Comparison of ENCODE assay signal across 12 cellular contexts in the genomic region with DNA sequence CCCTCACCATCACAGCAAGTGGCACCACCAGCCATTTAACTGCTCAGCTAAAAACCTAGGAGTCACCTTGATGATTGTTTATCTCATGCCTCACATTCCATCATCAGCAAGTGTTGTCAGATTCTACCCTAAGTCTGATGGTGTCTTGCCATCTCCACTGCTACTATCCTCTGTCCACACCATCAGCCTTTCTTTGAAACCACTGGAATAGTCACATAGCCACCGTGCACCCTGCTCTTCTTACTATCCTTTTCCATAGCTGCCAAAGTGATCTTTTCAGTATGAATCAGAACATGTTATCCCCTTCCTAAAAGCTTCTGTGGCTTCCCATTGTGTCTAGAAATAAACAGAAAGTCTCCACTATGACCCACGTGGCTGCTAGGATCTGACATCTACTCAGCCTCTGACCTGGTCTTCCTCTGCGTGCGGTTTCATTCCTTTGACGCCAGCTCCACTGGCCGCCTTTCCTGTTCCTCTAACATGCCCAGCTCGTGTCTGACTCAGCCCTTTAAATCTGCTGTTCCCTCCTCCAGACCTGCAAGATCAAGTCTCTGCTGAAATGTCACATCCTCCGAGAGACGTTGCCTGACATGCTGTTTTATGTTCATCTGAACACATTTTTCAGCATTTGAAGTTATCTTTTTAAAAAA. TPM values are rescaled to one million over a fixed set of nuclear protein-coding genes. Genes with fewer than 3 reads are reported as not detected.
DNase-seq lines count a peak whose midpoint lies in the region; ATAC-seq and TF ChIP-seq lines count a peak whose summit lies in the region.
"Had no signal": no experiment of that assay in that cellular context is flagged by ENCODE, and none has a peak within 500 bp of the region (broad histone marks: within the 10 kb centered on the region; RNA-seq: fewer than 3 reads in every experiment).

No MANE protein-coding gene starts in this region.

- H3K4me1 Mint-ChIP-seq in activated CD4-positive, alpha-beta T cell treated with anti-CD3 and anti-CD28 coated beads, Interleukin-2, amount 10 ng/mL, durations not matched to agents 24 days and 14 days, result peaks cover 10% of the 10 kb centered on the region

- H4K20me1 ChIP-seq in osteoblast (ENCODE audit: insufficient read depth, low read length), result no peaks in the 10 kb centered on the region

- H3K36me3 ChIP-seq in ascending aorta (no peaks in the 10 kb centered on the region), right lobe of liver (no peaks in the 10 kb centered on the region), tibial artery (no peaks in the 10 kb centered on the region), osteoblast (ENCODE audit: insufficient read depth, low read length) (no peaks in the 10 kb centered on the region)
- H3K36me3 ChIP-seq: ovary had no signal

- peaks cover 13% of the 10 kb centered on the region for H3K27me3 Mint-ChIP-seq in activated CD4-positive, alpha-beta T cell treated with anti-CD3 and anti-CD28 coated beads, Interleukin-2, amount 10 ng/mL, durations not matched to agents 24 days and 14 days

- H3K4me3 ChIP-seq in ascending aorta, result no peak overlapping the region
- H3K4me3 ChIP-seq in right lobe of liver, result no peak overlapping the region
- no peak overlapping the region for H3K4me3 ChIP-seq in tibial artery
- no peak overlapping the region for H3K4me3 ChIP-seq in osteoblast (ENCODE audit: insufficient read depth, low read length)
- H3K4me3 ChIP-seq: GM12878, ovary had no signal

- peak; percentile 82 to 98 (median 96) for ATAC-seq in right lobe of liver
- ATAC-seq in GM21423 (IDR thresholded peaks at IDR 0.05; ENCODE audit: unreplicated experiment), result no peak
- ATAC-seq: GM12878 had no signal

- TF ChIP-seq CTCF in ascending aorta (IDR thresholded peaks at IDR 0.05) (no peak), right lobe of liver (IDR thresholded peaks at IDR 0.05) (no peak), tibial artery (IDR thresholded peaks at IDR 0.05) (no peak), osteoblast (IDR thresholded peaks at IDR 0.05; ENCODE audit: extremely low read depth, low read depth, low read length) (no peak)

- no peak overlapping the region for H3K27ac Mint-ChIP-seq in activated CD4-positive, alpha-beta T cell treated with anti-CD3 and anti-CD28 coated beads, Interleukin-2, amount 10 ng/mL, durations not matched to agents 24 days and 14 days

- no peaks in the 10 kb centered on the region for H3K27me3 ChIP-seq in ascending aorta
- H3K27me3 ChIP-seq in right lobe of liver, result no peaks in the 10 kb centered on the region
- H3K27me3 ChIP-seq in tibial artery, result no peaks in the 10 kb centered on the region
- no peaks in the 10 kb centered on the region for H3K27me3 ChIP-seq in osteoblast (ENCODE audit: insufficient read depth, low read length)
- H3K27me3 ChIP-seq: ovary had no signal

- H3K27ac ChIP-seq in ascending aorta, result no peak overlapping the region
- H3K27ac ChIP-seq in right lobe of liver, result peak overlapping the region in 1 of 3 donors; percentile 25
- no peak overlapping the region for H3K27ac ChIP-seq in tibial artery
- H3K27ac ChIP-seq in osteoblast (ENCODE audit: low read depth, low read length), result no peak overlapping the region
- H3K27ac ChIP-seq: ovary, VCaP had no signal

- H3K4me2 ChIP-seq in osteoblast (ENCODE audit: insufficient read depth, low read length), result no peak overlapping the region

- 50% methylated on average over 9 of the region's 9 CpGs for WGBS in right lobe of liver (ENCODE audit: insufficient coverage, low coverage, low lambda C conversion rate, missing lambda C conversion rate)

- H3K4me1 ChIP-seq in ascending aorta, result no peaks in the 10 kb centered on the region
- no peaks in the 10 kb centered on the region for H3K4me1 ChIP-seq in right lobe of liver
- no peaks in the 10 kb centered on the region for H3K4me1 ChIP-seq in tibial artery
- no peaks in the 10 kb centered on the region for H3K4me1 ChIP-seq in osteoblast (ENCODE audit: insufficient read depth, low read length)

- H3K9me3 Mint-ChIP-seq in activated CD4-positive, alpha-beta T cell treated with anti-CD3 and anti-CD28 coated beads, Interleukin-2, amount 10 ng/mL, durations not matched to agents 24 days and 14 days, result no peaks in the 10 kb centered on the region

- no peak for TF ChIP-seq POLR2A in right lobe of liver (IDR thresholded peaks at IDR 0.05)

- no peaks in the 10 kb centered on the region for H3K36me3 Mint-ChIP-seq in activated CD4-positive, alpha-beta T cell treated with anti-CD3 and anti-CD28 coated beads, Interleukin-2, amount 10 ng/mL, durations not matched to agents 24 days and 14 days (ENCODE audit: low read depth)

- no peaks in the 10 kb centered on the region for H3K79me2 ChIP-seq in osteoblast (ENCODE audit: insufficient read depth, low read length)

- H3K4me3 Mint-ChIP-seq in activated CD4-positive, alpha-beta T cell treated with anti-CD3 and anti-CD28 coated beads, Interleukin-2, amount 10 ng/mL, durations not matched to agents 24 days and 14 days, result peak overlapping the region; percentile 2

- H3K9me3 ChIP-seq in ascending aorta (no peaks in the 10 kb centered on the region), right lobe of liver (no peaks in the 10 kb centered on the region), tibial artery (no peaks in the 10 kb centered on the region), osteoblast (ENCODE audit: low read depth, low read length) (no peaks in the 10 kb centered on the region)
- H3K9me3 ChIP-seq: ovary had no signal

- intact Hi-C loops in activated CD4-positive, alpha-beta T cell treated with anti-CD3 and anti-CD28 coated beads, Interleukin-2, amount 10 ng/mL, durations not matched to agents 24 days and 14 days (cut with micrococcal nuclease), result no loop called here
- intact Hi-C loops in ascending aorta (cut with DNase I), result no loop called here
- intact Hi-C loops in right lobe of liver (cut with DNase I), result no loop called here
- intact Hi-C loops in tibial artery (cut with DNase I; ENCODE audit: low total_unique reads), result no loop called here

- H2AFZ ChIP-seq in osteoblast (ENCODE audit: low read length), result no peak overlapping the region

- DNase-seq in activated CD4-positive, alpha-beta T cell treated with anti-CD3 and anti-CD28 coated beads, Interleukin-2, amount 10 ng/mL, durations not matched to agents 24 days and 14 days, result peak; percentile 58
- no peak for DNase-seq in activated CD4-positive, alpha-beta T cell treated with anti-CD3 and anti-CD28 coated beads for 4 hours
- DNase-seq in ascending aorta (ENCODE audit: low spot score in 2 of 2) (peak; percentile 33 to 77), right lobe of liver (peak; percentile 55 to 69 (median 62)), tibial artery (peak; percentile 62 to 81), osteoblast (ENCODE audit: insufficient read length, low spot score, missing footprints) (no peak), NCI-H1105 treated with DMSO at 0.1 percent for 48 hours (lab: John Stamatoyannopoulos, UW) (no peak)
- DNase-seq: NCI-H2081 treated with DMSO at 0.1 percent for 48 hours had no signal

RNA-seq across cellular contexts. Expression of a gene that starts 16.5 kb away (rescaled TPM):
- 0.33 TPM in 1 of 2 replicates, not detected in the other for total RNA-seq in activated CD4-positive, alpha-beta T cell treated with anti-CD3 and anti-CD28 coated beads, Interleukin-2, amount 10 ng/mL, durations not matched to agents 24 days and 14 days
- total RNA-seq in ascending aorta (8.7 TPM), right lobe of liver (10 to 100 TPM; 20.1 to 57.7 (median 31.5) TPM), osteoblast (under 0.01 TPM in 1 of 2 replicates, not detected in the other)

RNA-seq across cellular contexts. Expression of a gene that starts 31.8 kb away (rescaled TPM):
- not detected in 2 replicates for total RNA-seq in activated CD4-positive, alpha-beta T cell treated with anti-CD3 and anti-CD28 coated beads, Interleukin-2, amount 10 ng/mL, durations not matched to agents 24 days and 14 days
- total RNA-seq in ascending aorta (15.2 TPM), right lobe of liver (10 to 100 TPM in 2 of 6 experiments, 1 to 10 TPM in 4; 6.2 to 23.4 (median 8.8) TPM), osteoblast (0.36 TPM in 1 of 2 replicates, not detected in the other)

Comparison
In these comparisons a context has a peak if more than half of its experiments do, and no peak if none do; other contexts are left out.
1. DNase-seq: peak in activated CD4-positive, alpha-beta T cell treated with anti-CD3 and anti-CD28 coated beads, Interleukin-2, amount 10 ng/mL, durations not matched to agents 24 days and 14 days (single experiment), ascending aorta (2 of 2), right lobe of liver (3 of 3) and tibial artery (2 of 2); none in activated CD4-positive, alpha-beta T cell treated with anti-CD3 and anti-CD28 coated beads for 4 hours (0 of 2), osteoblast (single experiment) and NCI-H1105 treated with DMSO at 0.1 percent for 48 hours (single experiment).